ENCODE assay signal across 36 cellular contexts in the genomic region with DNA sequence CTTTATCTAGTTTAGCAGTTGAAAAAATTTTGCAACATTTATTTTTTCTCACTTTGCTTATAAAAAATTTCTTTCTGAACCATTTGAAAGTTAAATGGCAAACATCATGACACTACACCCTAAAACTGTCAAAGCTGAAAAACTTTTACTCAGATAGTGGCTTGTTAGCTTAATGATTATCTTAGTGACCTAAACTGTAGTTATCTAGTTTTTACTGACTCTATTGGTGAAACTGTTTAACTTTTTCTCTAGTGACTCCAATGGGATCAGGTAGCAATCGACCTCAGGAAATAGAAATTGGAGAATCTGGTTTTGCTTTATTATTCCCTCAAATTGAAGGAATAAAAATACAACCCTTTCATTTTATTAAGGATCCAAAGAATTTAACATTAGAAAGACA.
"Had no signal": no experiment of that assay in that cellular context is flagged by ENCODE, and none has a peak within 500 bp of the region (broad histone marks: within the 10 kb centered on the region; RNA-seq: fewer than 3 reads in every experiment).

No MANE protein-coding gene starts in this region.

- H3K4me1 Mint-ChIP-seq: activated naive CD4-positive, alpha-beta T cell treated with anti-CD3 and anti-CD28 coated beads, Interleukin-2, amount 10 ng/mL, durations not matched to agents 7 days and 5 days; activated naive CD8-positive, alpha-beta T cell treated with anti-CD3 and anti-CD28 coated beads, Interleukin-2, amount 50 U/mL, for 24 hours had no signal

- H3K27ac ChIP-seq: ascending aorta, cardiac muscle cell, VCaP had no signal

- H3K9me3 ChIP-seq: ascending aorta had no signal

- H3K27me3 Mint-ChIP-seq: activated CD4-positive, alpha-beta memory T cell treated with anti-CD3 and anti-CD28 coated beads, Interleukin-2, amount 10 ng/mL, durations not matched to agents 7 days and 5 days; activated CD4-positive, alpha-beta T cell treated with anti-CD3 and anti-CD28 coated beads for 36 hours; activated CD4-positive, alpha-beta T cell treated with anti-CD3 and anti-CD28 coated beads, Interleukin-2, amount 10 ng/mL, durations not matched to agents 7 days and 5 days; activated CD8-positive, alpha-beta memory T cell treated with anti-CD3 and anti-CD28 coated beads, Interleukin-2, amount 10 ng/mL, durations not matched to agents 7 days and 5 days; activated naive CD4-positive, alpha-beta T cell treated with anti-CD3 and anti-CD28 coated beads, Interleukin-2, amount 10 ng/mL, durations not matched to agents 7 days and 5 days; activated naive CD4-positive, alpha-beta T cell treated with anti-CD3 and anti-CD28 coated beads, Interleukin-2, amount 50 U/mL, for 24 hours; activated naive CD8-positive, alpha-beta T cell; activated naive CD8-positive, alpha-beta T cell treated with anti-CD3 and anti-CD28 coated beads, Interleukin-2, amount 10 ng/mL, durations not matched to agents 7 days and 5 days; activated naive CD8-positive, alpha-beta T cell treated with anti-CD3 and anti-CD28 coated beads, Interleukin-2, amount 50 U/mL, for 24 hours; activated T-cell treated with anti-CD3 and anti-CD28 coated beads, Interleukin-2, amount 50 U/mL, for 24 hours; brain; central memory CD8-positive, alpha-beta T cell; T-cell; T-helper 17 cell had no signal

- H3K4me3 Mint-ChIP-seq: activated CD4-positive, alpha-beta memory T cell treated with anti-CD3 and anti-CD28 coated beads, Interleukin-2, amount 10 ng/mL, durations not matched to agents 7 days and 5 days; activated CD4-positive, alpha-beta T cell treated with anti-CD3 and anti-CD28 coated beads for 36 hours; activated CD4-positive, alpha-beta T cell treated with anti-CD3 and anti-CD28 coated beads, Interleukin-2, amount 10 ng/mL, durations not matched to agents 7 days and 5 days; activated CD8-positive, alpha-beta memory T cell treated with anti-CD3 and anti-CD28 coated beads, Interleukin-2, amount 10 ng/mL, durations not matched to agents 7 days and 5 days; activated CD8-positive, alpha-beta T cell treated with anti-CD3 and anti-CD28 coated beads, Interleukin-2, amount 10 ng/mL, durations not matched to agents 7 days and 5 days; activated naive CD4-positive, alpha-beta T cell treated with anti-CD3 and anti-CD28 coated beads, Interleukin-2, amount 10 ng/mL, durations not matched to agents 7 days and 5 days; activated naive CD4-positive, alpha-beta T cell treated with anti-CD3 and anti-CD28 coated beads, Interleukin-2, amount 50 U/mL, for 24 hours; activated naive CD8-positive, alpha-beta T cell; activated naive CD8-positive, alpha-beta T cell treated with anti-CD3 and anti-CD28 coated beads, Interleukin-2, amount 10 ng/mL, durations not matched to agents 7 days and 5 days; activated naive CD8-positive, alpha-beta T cell treated with anti-CD3 and anti-CD28 coated beads, Interleukin-2, amount 50 U/mL, for 24 hours; activated T-cell treated with anti-CD3 and anti-CD28 coated beads, Interleukin-2, amount 50 U/mL, for 24 hours; brain; central memory CD8-positive, alpha-beta T cell; T-cell; T-helper 17 cell had no signal

- H3K27ac Mint-ChIP-seq: activated CD4-positive, alpha-beta memory T cell treated with anti-CD3 and anti-CD28 coated beads, Interleukin-2, amount 10 ng/mL, durations not matched to agents 7 days and 5 days; activated CD4-positive, alpha-beta T cell treated with anti-CD3 and anti-CD28 coated beads for 36 hours; activated CD4-positive, alpha-beta T cell treated with anti-CD3 and anti-CD28 coated beads, Interleukin-2, amount 10 ng/mL, durations not matched to agents 7 days and 5 days; activated CD8-positive, alpha-beta memory T cell treated with anti-CD3 and anti-CD28 coated beads, Interleukin-2, amount 10 ng/mL, durations not matched to agents 7 days and 5 days; activated CD8-positive, alpha-beta T cell treated with anti-CD3 and anti-CD28 coated beads, Interleukin-2, amount 10 ng/mL, durations not matched to agents 7 days and 5 days; activated naive CD4-positive, alpha-beta T cell treated with anti-CD3 and anti-CD28 coated beads, Interleukin-2, amount 10 ng/mL, durations not matched to agents 7 days and 5 days; activated naive CD4-positive, alpha-beta T cell treated with anti-CD3 and anti-CD28 coated beads, Interleukin-2, amount 50 U/mL, for 24 hours; activated naive CD8-positive, alpha-beta T cell; activated naive CD8-positive, alpha-beta T cell treated with anti-CD3 and anti-CD28 coated beads, Interleukin-2, amount 10 ng/mL, durations not matched to agents 7 days and 5 days; activated naive CD8-positive, alpha-beta T cell treated with anti-CD3 and anti-CD28 coated beads, Interleukin-2, amount 50 U/mL, for 24 hours; activated T-cell treated with anti-CD3 and anti-CD28 coated beads, Interleukin-2, amount 50 U/mL, for 24 hours; activated T-helper 2 cell treated with anti-CD3 and anti-CD28 coated beads, Interferon-gamma antibody, Interleukin-2, Interleukin-4, amounts not matched to agents 10 μg/mL and 5 μg/mL and 100 μg/mL, durations not matched to agents 14 hours and 24 hours and 36 hours; T-cell; T-helper 17 cell had no signal

- H3K4me1 ChIP-seq: ascending aorta had no signal

- DNase-seq: activated CD4-positive, alpha-beta memory T cell treated with anti-CD3 and anti-CD28 coated beads, Interleukin-2, amount 10 ng/mL, durations not matched to agents 7 days and 5 days; activated CD4-positive, alpha-beta T cell treated with anti-CD3 and anti-CD28 coated beads for 1 hour; activated CD4-positive, alpha-beta T cell treated with anti-CD3 and anti-CD28 coated beads for 36 hours; activated CD4-positive, alpha-beta T cell treated with anti-CD3 and anti-CD28 coated beads for 48 hours; activated CD4-positive, alpha-beta T cell treated with anti-CD3 and anti-CD28 coated beads, Interleukin-2, amount 10 ng/mL, durations not matched to agents 7 days and 5 days; activated CD4-positive, alpha-beta T cell treated with anti-CD3 and anti-CD28 coated beads, Interleukin-2, amount 50 U/mL, for 48 hours; activated CD4-positive, CD25-positive, alpha-beta regulatory T cell; activated CD8-positive, alpha-beta memory T cell treated with anti-CD3 and anti-CD28 coated beads for 24 hours; activated CD8-positive, alpha-beta memory T cell treated with anti-CD3 and anti-CD28 coated beads, Interleukin-2, amount 10 ng/mL, durations not matched to agents 7 days and 5 days; activated CD8-positive, alpha-beta memory T cell treated with anti-CD3 and anti-CD28 coated beads, Interleukin-2, amount 50 U/mL, for 48 hours; activated CD8-positive, alpha-beta T cell treated with anti-CD3 and anti-CD28 coated beads, Interleukin-2, amount 10 ng/mL, durations not matched to agents 7 days and 5 days; activated effector memory CD4-positive, alpha-beta T cell treated with Interleukin-2 at 50 U/mL for 16 hours; activated gamma-delta T cell; activated naive CD4-positive, alpha-beta T cell treated with anti-CD3 and anti-CD28 coated beads, Interleukin-2, amount 10 ng/mL, durations not matched to agents 7 days and 5 days; activated naive CD4-positive, alpha-beta T cell treated with Interleukin-2 at 50 U/mL for 16 hours; activated naive CD8-positive, alpha-beta T cell treated with anti-CD3 and anti-CD28 coated beads, Interleukin-2, amount 10 ng/mL, durations not matched to agents 7 days and 5 days; activated naive CD8-positive, alpha-beta T cell treated with anti-CD3 and anti-CD28 coated beads, Interleukin-2, amount 50 U/mL, for 24 hours; activated T-cell treated with anti-CD3 and anti-CD28 coated beads, Interleukin-2, amount 50 U/mL, for 24 hours; activated T-cell treated with anti-CD3 and anti-CD28 coated beads, Interleukin-2, amount 50 U/mL, for 48 hours; amygdala; anterior cingulate cortex; caudate nucleus; cerebellar nuclear complex; T-cell; T-helper 17 cell had no signal

- ATAC-seq: activated CD4-positive, alpha-beta T cell treated with anti-CD3 and anti-CD28 coated beads for 36 hours; activated CD4-positive, CD25-positive, alpha-beta regulatory T cell treated with anti-CD3 and anti-CD28 coated beads, Interleukin-2, amount 50 U/mL, for 24 hours; activated CD8-positive, alpha-beta memory T cell treated with anti-CD3 and anti-CD28 coated beads, Interleukin-2, amount 10 ng/mL, durations not matched to agents 7 days and 5 days; activated CD8-positive, alpha-beta T cell treated with anti-CD3 and anti-CD28 coated beads, Interleukin-2, amount 10 ng/mL, durations not matched to agents 7 days and 5 days; activated naive CD8-positive, alpha-beta T cell treated with anti-CD3 and anti-CD28 coated beads, Interleukin-2, amount 50 U/mL, for 24 hours; T-cell; T-helper 17 cell had no signal

- H3K9me3 Mint-ChIP-seq: activated naive CD4-positive, alpha-beta T cell treated with anti-CD3 and anti-CD28 coated beads, Interleukin-2, amount 10 ng/mL, durations not matched to agents 7 days and 5 days; activated naive CD4-positive, alpha-beta T cell treated with anti-CD3 and anti-CD28 coated beads, Interleukin-2, amount 50 U/mL, for 24 hours; activated naive CD8-positive, alpha-beta T cell treated with anti-CD3 and anti-CD28 coated beads, Interleukin-2, amount 10 ng/mL, durations not matched to agents 7 days and 5 days; activated naive CD8-positive, alpha-beta T cell treated with anti-CD3 and anti-CD28 coated beads, Interleukin-2, amount 50 U/mL, for 24 hours; activated T-cell treated with anti-CD3 and anti-CD28 coated beads, Interleukin-2, amount 50 U/mL, for 24 hours; central memory CD8-positive, alpha-beta T cell had no signal

- FAIRE-seq: bronchial epithelial cell, TTC549 had no signal

- H3K4me3 ChIP-seq: ascending aorta, cardiac muscle cell had no signal
